Comparison of ENCODE assay signal across 1 cellular context in the genomic region with DNA sequence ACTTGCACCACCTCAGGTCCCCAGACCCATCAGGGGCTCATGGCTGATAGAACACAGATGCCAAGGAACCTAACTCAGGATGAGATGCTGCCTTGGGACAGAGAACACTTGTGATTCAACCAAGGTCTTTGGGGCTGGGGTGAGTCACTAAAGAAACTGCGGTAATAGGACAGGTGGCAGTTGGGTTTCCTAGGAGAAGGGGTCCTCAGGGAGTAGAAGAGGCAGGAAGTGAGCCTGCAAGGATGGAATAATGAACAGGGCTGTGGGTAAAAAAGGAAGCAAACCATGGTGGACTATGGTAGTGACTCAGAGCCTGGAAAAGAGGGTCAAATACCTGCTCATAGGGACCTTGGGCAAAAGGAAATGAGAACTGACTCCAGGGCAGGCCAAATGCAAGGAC.
TF ChIP-seq lines count a peak whose summit lies in the region.

No MANE protein-coding gene starts in this region.

TF ChIP-seq in IMR-90, 13 proteins besides CTCF, POLR2A, EP300 and RAD21 (continued from another document):
- TF ChIP-seq, protein P1, sequence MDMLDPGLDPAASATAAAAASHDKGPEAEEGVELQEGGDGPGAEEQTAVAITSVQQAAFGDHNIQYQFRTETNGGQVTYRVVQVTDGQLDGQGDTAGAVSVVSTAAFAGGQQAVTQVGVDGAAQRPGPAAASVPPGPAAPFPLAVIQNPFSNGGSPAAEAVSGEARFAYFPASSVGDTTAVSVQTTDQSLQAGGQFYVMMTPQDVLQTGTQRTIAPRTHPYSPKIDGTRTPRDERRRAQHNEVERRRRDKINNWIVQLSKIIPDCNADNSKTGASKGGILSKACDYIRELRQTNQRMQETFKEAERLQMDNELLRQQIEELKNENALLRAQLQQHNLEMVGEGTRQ (IDR thresholded peaks at IDR 0.05; ENCODE audit: low read depth, low read length), result no peak
- no peak for TF ChIP-seq RFX5 (IDR thresholded peaks at IDR 0.05; ENCODE audit: low read depth, low read length)
- no peak for TF ChIP-seq MAFK (IDR thresholded peaks at IDR 0.05; ENCODE audit: low read depth, low read length)
- no peak for TF ChIP-seq MAZ (IDR thresholded peaks at IDR 0.05; ENCODE audit: borderline replicate concordance, low read depth, low read length)
- no peak for TF ChIP-seq CEBPB (IDR thresholded peaks at IDR 0.05; ENCODE audit: low read depth, low read length)
- no peak for TF ChIP-seq MXI1 (IDR thresholded peaks at IDR 0.05; ENCODE audit: borderline replicate concordance, low read depth, low read length)
